8 cellular contexts compared by ENCODE assay signal in the genomic region with DNA sequence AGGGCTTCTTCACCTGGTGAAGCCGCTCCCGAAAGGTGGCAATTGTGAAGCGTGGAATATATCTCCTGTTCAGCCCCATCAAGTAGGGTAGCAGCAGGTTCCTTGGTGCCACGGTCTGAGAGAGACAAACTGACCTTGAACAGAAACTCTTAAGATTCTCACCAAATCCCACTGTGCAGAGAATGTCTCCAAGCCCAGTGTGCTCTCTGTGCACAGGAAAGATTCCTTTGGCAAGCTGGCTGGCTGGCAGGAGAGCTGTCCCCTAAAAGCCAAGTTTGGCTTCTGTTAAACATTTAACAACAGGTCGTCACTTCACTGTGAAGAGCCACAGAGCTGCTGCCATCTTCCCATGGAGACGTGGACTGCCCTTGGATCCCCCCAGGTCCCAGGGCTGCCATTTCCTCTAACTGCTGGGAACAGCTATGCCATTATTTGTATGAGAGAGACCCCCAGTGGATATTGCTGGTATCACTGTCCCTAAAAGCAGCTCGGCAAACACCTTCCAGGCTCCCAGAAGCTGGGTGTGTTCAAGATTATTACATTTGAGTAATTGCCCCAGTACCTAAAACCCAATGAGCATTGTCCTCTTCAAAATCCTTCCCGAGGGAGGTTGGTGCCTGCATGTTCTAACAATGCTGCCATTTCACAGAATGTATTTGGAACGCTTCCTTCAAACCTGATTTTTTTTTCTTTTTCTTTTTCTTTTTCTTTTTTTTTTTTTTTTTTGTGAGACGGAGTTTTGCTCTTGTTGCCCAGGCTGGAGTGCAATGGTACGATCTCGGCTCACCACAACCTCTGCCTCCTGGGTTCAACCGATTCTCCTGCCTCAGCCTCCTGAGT.
A peak's percentile ranks its signal among the peaks of the same experiment; 100 is the strongest.
DNase-seq lines count a peak whose midpoint lies in the region; ATAC-seq and TF ChIP-seq lines count a peak whose summit lies in the region.

No MANE protein-coding gene starts in this region.

- no peak overlapping the region for H3K4me3 Mint-ChIP-seq in WTC11

- H3K36me3 ChIP-seq in testis (ENCODE audit: low read depth, missing control alignments) = no peaks in the 10 kb centered on the region

- H3K9me3 ChIP-seq in testis = no peaks in the 10 kb centered on the region

- TF ChIP-seq POLR2A in testis (IDR thresholded peaks at IDR 0.05) = no peak

- ATAC-seq in HG03135 (IDR thresholded peaks at IDR 0.05; ENCODE audit: unreplicated experiment) (peak; percentile 60), WTC11 (peak; percentile 88)

- no peaks in the 10 kb centered on the region for H3K27me3 Mint-ChIP-seq in WTC11 (ENCODE audit: low read depth)

- intact Hi-C loops in testis (cut with DNase I; ENCODE audit: low total_unique reads) = no loop called here

- no peaks in the 10 kb centered on the region for H3K36me3 Mint-ChIP-seq in WTC11

- no peak overlapping the region for H3K27ac ChIP-seq in testis

- WGBS in testis, 2 donors = 62 to 64% methylated on average over 13 of the region's 13 CpGs

- peak; percentile 58 for DNase-seq in 8988T
- peak; percentile 88 for DNase-seq in NCI-H2227 (lab: John Stamatoyannopoulos, UW; ENCODE audit: unreplicated experiment)
- DNase-seq in WTC11 (ENCODE audit: low spot score) = peak; percentile 68
- DNase-seq in effector CD4-positive, alpha-beta T cell = peak; percentile 28
- DNase-seq in lung microvascular endothelial cell (ENCODE audit: low read depth in 2 of 2) = peak; percentile 68 to 76
- DNase-seq in testis = peak; percentile 70

- H3K27ac Mint-ChIP-seq in WTC11 = no peak overlapping the region

- no peak overlapping the region for H3K4me3 ChIP-seq in testis

- peaks cover 16% of the 10 kb centered on the region for H3K4me1 Mint-ChIP-seq in WTC11

- peaks cover 11% of the 10 kb centered on the region for H3K4me1 ChIP-seq in testis

- POLR2A ChIA-PET in WTC11 (lab: Charles Lee) = interaction anchor here (0.7 kb wide), 2 partner anchors 28 to 670 kb away, joined by 5 read pairs; no protein-coding TSS in a partner anchor

- CTCF ChIA-PET in WTC11 (lab: Charles Lee) = interaction anchor here (0.5 to 9.0 kb wide), 59 partner anchors 9 to 1018 kb away, joined by 3 to 161 read pairs (median 3); no protein-coding TSS in a partner anchor

- H3K27me3 ChIP-seq in testis = no peaks in the 10 kb centered on the region

- H3K9me3 Mint-ChIP-seq in WTC11 = no peaks in the 10 kb centered on the region

- peak; percentile 75 for TF ChIP-seq CTCF in GM12872 (IDR thresholded peaks at IDR 0.05; ENCODE audit: insufficient read depth, low read depth, low read length)
- peak; percentile 67 for TF ChIP-seq CTCF in WTC11 (IDR thresholded peaks at IDR 0.05)
- TF ChIP-seq CTCF in testis (IDR thresholded peaks at IDR 0.05) = peak; percentile 76 to 77 (median 76)

TF ChIP-seq in WTC11, 78 proteins besides CTCF, POLR2A, EP300 and RAD21:
- TF ChIP-seq ZNF263 (CRISPR knock-in tag; IDR thresholded peaks at IDR 0.05; ENCODE audit: low read depth) (no peak), ZNF396 (CRISPR knock-in tag; IDR thresholded peaks at IDR 0.05; ENCODE audit: borderline replicate concordance) (peak; percentile 25; the same call in 1 of the 2 replicates), SMAD3 (CRISPR knock-in tag; IDR thresholded peaks at IDR 0.05; ENCODE audit: borderline replicate concordance) (no peak), ZNF423 (CRISPR knock-in tag; IDR thresholded peaks at IDR 0.05) (peak; percentile 12; the same call in 1 of the 2 replicates), FOXP1 (CRISPR knock-in tag; IDR thresholded peaks at IDR 0.05; ENCODE audit: borderline replicate concordance) (no peak)
- TF ChIP-seq, protein P1, sequence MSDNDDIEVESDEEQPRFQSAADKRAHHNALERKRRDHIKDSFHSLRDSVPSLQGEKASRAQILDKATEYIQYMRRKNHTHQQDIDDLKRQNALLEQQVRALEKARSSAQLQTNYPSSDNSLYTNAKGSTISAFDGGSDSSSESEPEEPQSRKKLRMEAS (CRISPR knock-in tag; IDR thresholded peaks at IDR 0.05) = 0 out of 2 replicates have a peak, but pooled peaks have one; percentile 29
- TF ChIP-seq, protein P2, sequence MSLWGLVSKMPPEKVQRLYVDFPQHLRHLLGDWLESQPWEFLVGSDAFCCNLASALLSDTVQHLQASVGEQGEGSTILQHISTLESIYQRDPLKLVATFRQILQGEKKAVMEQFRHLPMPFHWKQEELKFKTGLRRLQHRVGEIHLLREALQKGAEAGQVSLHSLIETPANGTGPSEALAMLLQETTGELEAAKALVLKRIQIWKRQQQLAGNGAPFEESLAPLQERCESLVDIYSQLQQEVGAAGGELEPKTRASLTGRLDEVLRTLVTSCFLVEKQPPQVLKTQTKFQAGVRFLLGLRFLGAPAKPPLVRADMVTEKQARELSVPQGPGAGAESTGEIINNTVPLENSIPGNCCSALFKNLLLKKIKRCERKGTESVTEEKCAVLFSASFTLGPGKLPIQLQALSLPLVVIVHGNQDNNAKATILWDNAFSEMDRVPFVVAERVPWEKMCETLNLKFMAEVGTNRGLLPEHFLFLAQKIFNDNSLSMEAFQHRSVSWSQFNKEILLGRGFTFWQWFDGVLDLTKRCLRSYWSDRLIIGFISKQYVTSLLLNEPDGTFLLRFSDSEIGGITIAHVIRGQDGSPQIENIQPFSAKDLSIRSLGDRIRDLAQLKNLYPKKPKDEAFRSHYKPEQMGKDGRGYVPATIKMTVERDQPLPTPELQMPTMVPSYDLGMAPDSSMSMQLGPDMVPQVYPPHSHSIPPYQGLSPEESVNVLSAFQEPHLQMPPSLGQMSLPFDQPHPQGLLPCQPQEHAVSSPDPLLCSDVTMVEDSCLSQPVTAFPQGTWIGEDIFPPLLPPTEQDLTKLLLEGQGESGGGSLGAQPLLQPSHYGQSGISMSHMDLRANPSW (CRISPR knock-in tag; conservative IDR thresholded peaks at IDR 0.05; ENCODE audit: low read depth) = no peak
- TF ChIP-seq, protein P3, sequence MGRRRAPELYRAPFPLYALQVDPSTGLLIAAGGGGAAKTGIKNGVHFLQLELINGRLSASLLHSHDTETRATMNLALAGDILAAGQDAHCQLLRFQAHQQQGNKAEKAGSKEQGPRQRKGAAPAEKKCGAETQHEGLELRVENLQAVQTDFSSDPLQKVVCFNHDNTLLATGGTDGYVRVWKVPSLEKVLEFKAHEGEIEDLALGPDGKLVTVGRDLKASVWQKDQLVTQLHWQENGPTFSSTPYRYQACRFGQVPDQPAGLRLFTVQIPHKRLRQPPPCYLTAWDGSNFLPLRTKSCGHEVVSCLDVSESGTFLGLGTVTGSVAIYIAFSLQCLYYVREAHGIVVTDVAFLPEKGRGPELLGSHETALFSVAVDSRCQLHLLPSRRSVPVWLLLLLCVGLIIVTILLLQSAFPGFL (CRISPR knock-in tag; IDR thresholded peaks at IDR 0.05; ENCODE audit: borderline replicate concordance) = no peak
- TF ChIP-seq, protein P4, sequence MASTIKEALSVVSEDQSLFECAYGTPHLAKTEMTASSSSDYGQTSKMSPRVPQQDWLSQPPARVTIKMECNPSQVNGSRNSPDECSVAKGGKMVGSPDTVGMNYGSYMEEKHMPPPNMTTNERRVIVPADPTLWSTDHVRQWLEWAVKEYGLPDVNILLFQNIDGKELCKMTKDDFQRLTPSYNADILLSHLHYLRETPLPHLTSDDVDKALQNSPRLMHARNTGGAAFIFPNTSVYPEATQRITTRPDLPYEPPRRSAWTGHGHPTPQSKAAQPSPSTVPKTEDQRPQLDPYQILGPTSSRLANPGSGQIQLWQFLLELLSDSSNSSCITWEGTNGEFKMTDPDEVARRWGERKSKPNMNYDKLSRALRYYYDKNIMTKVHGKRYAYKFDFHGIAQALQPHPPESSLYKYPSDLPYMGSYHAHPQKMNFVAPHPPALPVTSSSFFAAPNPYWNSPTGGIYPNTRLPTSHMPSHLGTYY (CRISPR knock-in tag; IDR thresholded peaks at IDR 0.05) = no peak
- TF ChIP-seq, protein P5, sequence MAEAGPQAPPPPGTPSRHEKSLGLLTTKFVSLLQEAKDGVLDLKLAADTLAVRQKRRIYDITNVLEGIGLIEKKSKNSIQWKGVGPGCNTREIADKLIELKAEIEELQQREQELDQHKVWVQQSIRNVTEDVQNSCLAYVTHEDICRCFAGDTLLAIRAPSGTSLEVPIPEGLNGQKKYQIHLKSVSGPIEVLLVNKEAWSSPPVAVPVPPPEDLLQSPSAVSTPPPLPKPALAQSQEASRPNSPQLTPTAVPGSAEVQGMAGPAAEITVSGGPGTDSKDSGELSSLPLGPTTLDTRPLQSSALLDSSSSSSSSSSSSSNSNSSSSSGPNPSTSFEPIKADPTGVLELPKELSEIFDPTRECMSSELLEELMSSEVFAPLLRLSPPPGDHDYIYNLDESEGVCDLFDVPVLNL (CRISPR knock-in tag; IDR thresholded peaks at IDR 0.05; ENCODE audit: borderline replicate concordance, low read depth) = no peak

Comparison
In these comparisons a context has a peak if more than half of its experiments do, and no peak if none do; other contexts are left out.
1. DNase-seq: peak in every context shown above with its lines; median percentile 88 in NCI-H2227; 72 in lung microvascular endothelial cell; 70 in testis; 68 in WTC11; 58 in 8988T; 28 in effector CD4-positive, alpha-beta T cell.